5 cellular contexts compared by ENCODE assay signal in genomic region chr7:153130052-153130451, GRCh38.
"Had no signal": no experiment of that assay in that cellular context is flagged by ENCODE, and none has a peak within 500 bp of the region (broad histone marks: within the 10 kb centered on the region; RNA-seq: fewer than 3 reads in every experiment).

No MANE protein-coding gene starts in this region.

- H3K27ac ChIP-seq: GM23248 had no signal

- FAIRE-seq: HTR-8/SVneo had no signal

- H3K9ac ChIP-seq: GM23248 had no signal

- DNase-seq: GM23248, H9, HCEC 1CT, KBM-7 had no signal

- H3K4me3 ChIP-seq: GM23248 had no signal

- H2AFZ ChIP-seq: GM23248 had no signal
